2 cellular contexts compared by ENCODE assay signal in the genomic region with DNA sequence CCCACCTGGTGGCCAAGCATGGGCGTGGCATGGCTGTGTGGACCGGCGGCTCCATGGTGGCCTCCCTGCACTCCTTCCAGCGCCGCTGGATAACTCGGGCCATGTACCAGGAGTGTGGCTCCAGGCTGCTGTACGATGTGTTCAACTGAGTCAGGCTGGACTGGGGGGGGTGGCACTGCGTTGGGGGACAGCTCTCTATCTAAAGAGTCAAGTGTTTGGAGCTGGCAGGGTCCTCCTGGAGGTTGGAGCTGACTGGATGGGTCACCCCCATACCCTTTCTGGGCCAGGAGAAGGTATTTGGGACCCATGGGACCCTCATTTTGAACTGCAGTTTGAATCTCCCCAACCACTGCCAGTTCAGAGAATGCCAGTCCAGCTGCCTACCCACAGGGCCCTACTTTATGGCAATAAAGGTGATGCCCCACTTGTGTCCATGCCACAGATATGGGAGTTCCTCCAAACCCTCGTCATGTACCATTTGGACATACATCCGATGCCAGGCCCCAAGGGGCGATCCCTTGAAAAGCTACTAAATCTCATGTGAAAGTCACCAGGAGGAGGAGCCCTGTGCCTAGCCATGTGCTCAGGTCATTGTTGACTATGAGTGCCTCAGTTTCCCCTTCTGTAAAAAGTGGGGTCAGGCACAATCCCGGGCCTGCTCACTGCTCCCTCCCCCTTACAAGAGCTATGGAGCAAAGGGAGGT.
A peak's percentile ranks its signal among the peaks of the same experiment; 100 is the strongest.
TF ChIP-seq lines count a peak whose summit lies in the region.

No MANE protein-coding gene starts in this region.

TF ChIP-seq in WTC11, 78 proteins besides CTCF, POLR2A, EP300 and RAD21:
- TF ChIP-seq, protein P1, sequence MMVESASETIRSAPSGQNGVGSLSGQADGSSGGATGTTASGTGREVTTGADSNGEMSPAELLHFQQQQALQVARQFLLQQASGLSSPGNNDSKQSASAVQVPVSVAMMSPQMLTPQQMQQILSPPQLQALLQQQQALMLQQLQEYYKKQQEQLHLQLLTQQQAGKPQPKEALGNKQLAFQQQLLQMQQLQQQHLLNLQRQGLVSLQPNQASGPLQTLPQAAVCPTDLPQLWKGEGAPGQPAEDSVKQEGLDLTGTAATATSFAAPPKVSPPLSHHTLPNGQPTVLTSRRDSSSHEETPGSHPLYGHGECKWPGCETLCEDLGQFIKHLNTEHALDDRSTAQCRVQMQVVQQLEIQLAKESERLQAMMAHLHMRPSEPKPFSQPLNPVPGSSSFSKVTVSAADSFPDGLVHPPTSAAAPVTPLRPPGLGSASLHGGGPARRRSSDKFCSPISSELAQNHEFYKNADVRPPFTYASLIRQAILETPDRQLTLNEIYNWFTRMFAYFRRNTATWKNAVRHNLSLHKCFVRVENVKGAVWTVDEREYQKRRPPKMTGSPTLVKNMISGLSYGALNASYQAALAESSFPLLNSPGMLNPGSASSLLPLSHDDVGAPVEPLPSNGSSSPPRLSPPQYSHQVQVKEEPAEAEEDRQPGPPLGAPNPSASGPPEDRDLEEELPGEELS (CRISPR knock-in tag; IDR thresholded peaks at IDR 0.05) = 0 out of 2 replicates have a peak, but pooled peaks have one; percentile 30
- TF ChIP-seq, protein P2, sequence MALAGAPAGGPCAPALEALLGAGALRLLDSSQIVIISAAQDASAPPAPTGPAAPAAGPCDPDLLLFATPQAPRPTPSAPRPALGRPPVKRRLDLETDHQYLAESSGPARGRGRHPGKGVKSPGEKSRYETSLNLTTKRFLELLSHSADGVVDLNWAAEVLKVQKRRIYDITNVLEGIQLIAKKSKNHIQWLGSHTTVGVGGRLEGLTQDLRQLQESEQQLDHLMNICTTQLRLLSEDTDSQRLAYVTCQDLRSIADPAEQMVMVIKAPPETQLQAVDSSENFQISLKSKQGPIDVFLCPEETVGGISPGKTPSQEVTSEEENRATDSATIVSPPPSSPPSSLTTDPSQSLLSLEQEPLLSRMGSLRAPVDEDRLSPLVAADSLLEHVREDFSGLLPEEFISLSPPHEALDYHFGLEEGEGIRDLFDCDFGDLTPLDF (CRISPR knock-in tag; IDR thresholded peaks at IDR 0.05) = 0 out of 2 replicates have a peak, but pooled peaks have one; percentile 9
- 0 out of 2 replicates have a peak, but pooled peaks have one; percentile 8 for TF ChIP-seq ATF1 (CRISPR knock-in tag; IDR thresholded peaks at IDR 0.05)
- no peak for TF ChIP-seq ZNF317 (CRISPR knock-in tag; IDR thresholded peaks at IDR 0.05; ENCODE audit: borderline replicate concordance, low read depth)
- TF ChIP-seq SMAD4 (CRISPR knock-in tag; IDR thresholded peaks at IDR 0.05) = no peak
- no peak for TF ChIP-seq IRF2 (CRISPR knock-in tag; IDR thresholded peaks at IDR 0.05; ENCODE audit: borderline replicate concordance, low read depth)
- TF ChIP-seq TP53 (CRISPR knock-in tag; IDR thresholded peaks at IDR 0.05) = no peak
- TF ChIP-seq, protein P3, sequence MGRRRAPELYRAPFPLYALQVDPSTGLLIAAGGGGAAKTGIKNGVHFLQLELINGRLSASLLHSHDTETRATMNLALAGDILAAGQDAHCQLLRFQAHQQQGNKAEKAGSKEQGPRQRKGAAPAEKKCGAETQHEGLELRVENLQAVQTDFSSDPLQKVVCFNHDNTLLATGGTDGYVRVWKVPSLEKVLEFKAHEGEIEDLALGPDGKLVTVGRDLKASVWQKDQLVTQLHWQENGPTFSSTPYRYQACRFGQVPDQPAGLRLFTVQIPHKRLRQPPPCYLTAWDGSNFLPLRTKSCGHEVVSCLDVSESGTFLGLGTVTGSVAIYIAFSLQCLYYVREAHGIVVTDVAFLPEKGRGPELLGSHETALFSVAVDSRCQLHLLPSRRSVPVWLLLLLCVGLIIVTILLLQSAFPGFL (CRISPR knock-in tag; IDR thresholded peaks at IDR 0.05; ENCODE audit: borderline replicate concordance) = no peak
- no peak for TF ChIP-seq NR2C2 (CRISPR knock-in tag; IDR thresholded peaks at IDR 0.05)
- TF ChIP-seq ZNF671 (CRISPR knock-in tag; IDR thresholded peaks at IDR 0.05) = no peak
- TF ChIP-seq, protein P4, sequence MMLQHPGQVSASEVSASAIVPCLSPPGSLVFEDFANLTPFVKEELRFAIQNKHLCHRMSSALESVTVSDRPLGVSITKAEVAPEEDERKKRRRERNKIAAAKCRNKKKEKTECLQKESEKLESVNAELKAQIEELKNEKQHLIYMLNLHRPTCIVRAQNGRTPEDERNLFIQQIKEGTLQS (CRISPR knock-in tag; conservative IDR thresholded peaks at IDR 0.05) = no peak
- TF ChIP-seq, protein P5, sequence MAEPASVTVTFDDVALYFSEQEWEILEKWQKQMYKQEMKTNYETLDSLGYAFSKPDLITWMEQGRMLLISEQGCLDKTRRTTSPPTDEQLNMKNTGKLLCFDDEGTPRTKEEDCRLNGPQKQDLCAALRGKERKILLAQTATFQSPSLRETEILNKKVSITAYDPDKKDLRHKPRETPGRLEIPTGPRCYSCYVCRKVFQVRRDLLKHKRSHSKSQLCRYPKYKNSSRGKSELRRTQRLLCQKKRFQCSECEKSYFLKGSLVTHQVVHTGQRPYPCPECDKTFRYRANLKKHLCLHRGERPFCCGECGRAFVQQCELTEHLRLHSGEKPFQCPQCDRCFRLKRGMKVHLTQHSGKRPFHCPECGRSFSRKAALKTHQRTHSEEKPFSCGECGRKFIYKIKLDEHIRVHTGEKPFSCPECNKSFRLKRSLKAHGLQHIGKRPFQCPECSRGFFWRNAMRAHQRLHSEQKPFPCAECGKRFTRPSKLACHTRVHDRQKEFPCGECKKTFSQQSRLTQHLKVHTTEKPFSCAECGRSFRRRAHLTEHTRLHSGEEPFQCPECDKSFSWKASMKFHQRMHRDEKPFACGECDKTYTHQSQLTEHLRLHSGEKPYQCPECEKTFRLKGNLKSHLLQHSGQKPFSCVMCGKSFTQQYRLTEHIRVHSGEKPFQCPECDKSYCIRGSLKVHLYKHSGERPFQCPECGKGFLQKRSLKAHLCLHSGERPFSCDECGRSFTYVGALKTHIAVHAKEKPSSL (CRISPR knock-in tag; conservative IDR thresholded peaks at IDR 0.05) = no peak
- TF ChIP-seq ZNF219 (CRISPR knock-in tag; IDR thresholded peaks at IDR 0.05; ENCODE audit: borderline replicate concordance) = no peak
- TF ChIP-seq, protein P6, sequence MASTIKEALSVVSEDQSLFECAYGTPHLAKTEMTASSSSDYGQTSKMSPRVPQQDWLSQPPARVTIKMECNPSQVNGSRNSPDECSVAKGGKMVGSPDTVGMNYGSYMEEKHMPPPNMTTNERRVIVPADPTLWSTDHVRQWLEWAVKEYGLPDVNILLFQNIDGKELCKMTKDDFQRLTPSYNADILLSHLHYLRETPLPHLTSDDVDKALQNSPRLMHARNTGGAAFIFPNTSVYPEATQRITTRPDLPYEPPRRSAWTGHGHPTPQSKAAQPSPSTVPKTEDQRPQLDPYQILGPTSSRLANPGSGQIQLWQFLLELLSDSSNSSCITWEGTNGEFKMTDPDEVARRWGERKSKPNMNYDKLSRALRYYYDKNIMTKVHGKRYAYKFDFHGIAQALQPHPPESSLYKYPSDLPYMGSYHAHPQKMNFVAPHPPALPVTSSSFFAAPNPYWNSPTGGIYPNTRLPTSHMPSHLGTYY (CRISPR knock-in tag; IDR thresholded peaks at IDR 0.05) = no peak
- TF ChIP-seq CBFB (CRISPR knock-in tag; IDR thresholded peaks at IDR 0.05; ENCODE audit: low read depth) = no peak
- 0 out of 2 replicates have a peak, but pooled peaks have one; percentile 2 for TF ChIP-seq GTF2I (CRISPR knock-in tag; conservative IDR thresholded peaks at IDR 0.05)
- no peak for TF ChIP-seq SP1 (CRISPR knock-in tag; conservative IDR thresholded peaks at IDR 0.05)

TF ChIP-seq in endothelial cell of umbilical vein, 7 proteins besides CTCF, POLR2A, EP300 and RAD21:
- TF ChIP-seq JUN (IDR thresholded peaks at IDR 0.05; ENCODE audit: borderline replicate concordance, insufficient read depth, insufficient read length, low read depth) (no peak), FOS (IDR thresholded peaks at IDR 0.05; ENCODE audit: borderline replicate concordance, insufficient read depth, low read length) (no peak), GATA2 (IDR thresholded peaks at IDR 0.05; ENCODE audit: insufficient read depth, insufficient read length, low read depth, low read length) (no peak), POLR2AphosphoS5 (IDR thresholded peaks at IDR 0.05; ENCODE audit: insufficient read depth, low read depth, low read length) (no peak), EZH2 (IDR thresholded peaks at IDR 0.05; ENCODE audit: borderline replicate concordance, low read depth, low read length, severe bottlenecking) (no peak), MYC (IDR thresholded peaks at IDR 0.05; ENCODE audit: low read depth, low read length) (no peak)
- TF ChIP-seq, protein P7, sequence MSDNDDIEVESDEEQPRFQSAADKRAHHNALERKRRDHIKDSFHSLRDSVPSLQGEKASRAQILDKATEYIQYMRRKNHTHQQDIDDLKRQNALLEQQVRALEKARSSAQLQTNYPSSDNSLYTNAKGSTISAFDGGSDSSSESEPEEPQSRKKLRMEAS (IDR thresholded peaks at IDR 0.05; ENCODE audit: insufficient read depth, insufficient read length) = no peak
